In the genomic region with DNA sequence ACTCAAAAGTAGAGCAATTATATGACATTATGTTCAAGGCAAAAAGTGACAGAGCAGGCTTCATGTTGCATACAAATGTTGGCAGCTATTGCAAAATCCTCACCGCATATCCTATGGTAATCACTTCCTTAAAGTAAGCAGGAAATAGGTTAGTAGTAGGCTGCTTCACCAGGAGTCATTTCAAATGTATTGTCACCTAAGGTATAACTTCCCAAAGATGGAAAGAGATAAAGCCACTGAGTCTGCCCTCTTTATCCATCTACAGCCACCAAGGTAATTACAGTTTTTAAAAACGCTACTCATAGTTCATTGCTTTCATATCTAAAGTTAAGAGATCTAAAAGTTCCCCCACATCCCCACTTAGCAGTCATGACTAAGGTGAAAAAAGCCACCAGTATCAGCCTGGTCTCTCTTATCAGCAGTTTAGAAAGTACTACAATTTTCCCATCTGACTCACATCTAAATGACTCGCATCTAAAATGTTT, we compare ENCODE assay signal across 10 cellular contexts. TPM values are rescaled to one million over a fixed set of nuclear protein-coding genes. Genes with fewer than 3 reads are reported as not detected.
DNase-seq lines count a peak whose midpoint lies in the region; ATAC-seq and TF ChIP-seq lines count a peak whose summit lies in the region.
"Had no signal": no experiment of that assay in that cellular context is flagged by ENCODE, and none has a peak within 500 bp of the region (broad histone marks: within the 10 kb centered on the region; RNA-seq: fewer than 3 reads in every experiment).

No MANE protein-coding gene starts in this region.

- TF ChIP-seq CTCF in fibroblast of the aortic adventitia (IDR thresholded peaks at IDR 0.05; ENCODE audit: insufficient read depth, low read length) = no peak

- no peak overlapping the region for H3K4me3 ChIP-seq in fibroblast of the aortic adventitia (ENCODE audit: low read depth, low read length)

- ATAC-seq in HG02938 (IDR thresholded peaks at IDR 0.05; ENCODE audit: unreplicated experiment) (peak; percentile 74), HG02571 (IDR thresholded peaks at IDR 0.05; ENCODE audit: unreplicated experiment) (no peak)

- DNase-seq in NCI-H1105 treated with DMSO at 0.1 percent for 48 hours (lab: John Stamatoyannopoulos, UW) = peak; percentile 80
- no peak for DNase-seq in NCI-H1105 (lab: John Stamatoyannopoulos, UW)
- DNase-seq in NCI-H748 (lab: John Stamatoyannopoulos, UW; ENCODE audit: unreplicated experiment) = peak; percentile 30
- peak; percentile 78 for DNase-seq in fibroblast of the aortic adventitia (ENCODE audit: low read depth)
- DNase-seq in globus pallidus (ENCODE audit: low spot score) = no peak
- DNase-seq in stimulated activated naive CD4-positive, alpha-beta T cell treated with Interleukin-2 at 50 U/mL for 16 hours (lab: John Stamatoyannopoulos, UW) = no peak

RNA-seq across cellular contexts. Expression of gene UBE2U, which starts 31.6 kb away (rescaled TPM):
- total RNA-seq in fibroblast of the aortic adventitia (ENCODE audit: low replicate concordance) = not detected in 2 replicates
- total RNA-seq: activated CD8-positive, alpha-beta memory T cell treated with anti-CD3 and anti-CD28 coated beads for 36 hours; pulmonary artery endothelial cell had no signal

Comparison
In these comparisons a context has a peak if more than half of its experiments do, and no peak if none do; other contexts are left out.
1. DNase-seq: peak in NCI-H1105 treated with DMSO at 0.1 percent for 48 hours (single experiment), NCI-H748 (single experiment) and fibroblast of the aortic adventitia (single experiment); none in NCI-H1105 (single experiment), globus pallidus (single experiment) and stimulated activated naive CD4-positive, alpha-beta T cell treated with Interleukin-2 at 50 U/mL for 16 hours (single experiment).